In genomic region chr9:14498824-14499223, GRCh38 we compare ENCODE assay signal across 33 cellular contexts.
"Had no signal": no experiment of that assay in that cellular context is flagged by ENCODE, and none has a peak within 500 bp of the region (broad histone marks: within the 10 kb centered on the region; RNA-seq: fewer than 3 reads in every experiment).

No MANE protein-coding gene starts in this region.

- DNase-seq: activated effector memory CD4-positive, alpha-beta T cell treated with anti-CD3 and anti-CD28 coated beads, Interleukin-2, amount 50 U/mL, for 16 hours; activated effector memory CD4-positive, alpha-beta T cell treated with Interleukin-2 at 50 U/mL for 16 hours; activated gamma-delta T cell; activated gamma-delta T cell treated with Interleukin-2 at 50 U/mL for 16 hours; activated naive CD4-positive, alpha-beta T cell; activated naive CD4-positive, alpha-beta T cell treated with anti-CD3 and anti-CD28 coated beads for 36 hours; activated naive CD4-positive, alpha-beta T cell treated with anti-CD3 and anti-CD28 coated beads, Interleukin-2, amount 10 ng/mL, durations not matched to agents 7 days and 5 days; activated naive CD4-positive, alpha-beta T cell treated with anti-CD3 and anti-CD28 coated beads, Interleukin-2, amount 50 U/mL, for 16 hours; activated naive CD4-positive, alpha-beta T cell treated with Interleukin-2 at 50 U/mL for 16 hours; activated naive CD8-positive, alpha-beta T cell treated with anti-CD3 and anti-CD28 coated beads for 36 hours; activated naive CD8-positive, alpha-beta T cell treated with anti-CD3 and anti-CD28 coated beads, Interleukin-2, amount 10 ng/mL, durations not matched to agents 7 days and 5 days; activated naive CD8-positive, alpha-beta T cell treated with anti-CD3 and anti-CD28 coated beads, Interleukin-2, amount 50 U/mL, for 24 hours; activated T-cell treated with anti-CD3 and anti-CD28 coated beads, Interleukin-2, amount 50 U/mL, for 1 hour; activated T-cell treated with anti-CD3 and anti-CD28 coated beads, Interleukin-2, amount 50 U/mL, for 24 hours; activated T-cell treated with anti-CD3 and anti-CD28 coated beads, Interleukin-2, amount 50 U/mL, for 4 hours; activated T-cell treated with anti-CD3 and anti-CD28 coated beads, Interleukin-2, amount 50 U/mL, for 48 hours; activated T-cell treated with anti-CD3 and anti-CD28 coated beads, Interleukin-2, amount 50 U/mL, for 72 hours; adrenal gland; amniotic stem cell; amygdala; anterior cingulate cortex; aorta; body of pancreas; brain microvascular endothelial cell; caudate nucleus; central memory CD4-positive, alpha-beta T cell; cerebellar nuclear complex had no signal

- H3K9me3 ChIP-seq: adrenal gland, ascending aorta, body of pancreas, breast epithelium had no signal

- H3K27me3 ChIP-seq: ascending aorta, body of pancreas, brain microvascular endothelial cell, breast epithelium, cardiac muscle cell had no signal

- H3K27ac ChIP-seq: adrenal gland, ascending aorta, body of pancreas, brain microvascular endothelial cell, breast epithelium, cardiac muscle cell had no signal

- FAIRE-seq: astrocyte had no signal

- H3K36me3 ChIP-seq: adrenal gland, ascending aorta, brain microvascular endothelial cell, breast epithelium, cardiac muscle cell had no signal

- H3K4me3 ChIP-seq: adrenal gland, ascending aorta, body of pancreas, breast epithelium, cardiac muscle cell had no signal

- ATAC-seq: activated naive CD4-positive, alpha-beta T cell treated with anti-CD3 and anti-CD28 coated beads, Interleukin-2, amount 50 U/mL, for 72 hours; activated naive CD8-positive, alpha-beta T cell treated with anti-CD3 and anti-CD28 coated beads, Interleukin-2, amount 50 U/mL, for 24 hours; activated T-cell treated with anti-CD3 and anti-CD28 coated beads, Interleukin-2, amount 50 U/mL, for 4 hours; activated T-cell treated with anti-CD3 and anti-CD28 coated beads, Interleukin-2, amount 50 U/mL, for 72 hours; activated T-helper 17 cell treated with anti-CD3 and anti-CD28 coated beads, Interleukin-2, amount 50 U/mL, for 72 hours; body of pancreas had no signal

- H3K4me1 ChIP-seq: adrenal gland, ascending aorta, body of pancreas, breast epithelium had no signal
